Comparison of ENCODE assay signal across 23 cellular contexts in genomic region chr21:42124081-42124480, GRCh38. TPM values are rescaled to one million over a fixed set of nuclear protein-coding genes. Genes with fewer than 3 reads are reported as not detected.
A peak's percentile ranks its signal among the peaks of the same experiment; 100 is the strongest.
DNase-seq lines count a peak whose midpoint lies in the region; FAIRE-seq and TF ChIP-seq lines count a peak whose summit lies in the region.
"Had no signal": no experiment of that assay in that cellular context is flagged by ENCODE, and none has a peak within 500 bp of the region (broad histone marks: within the 10 kb centered on the region; RNA-seq: fewer than 3 reads in every experiment).

No MANE protein-coding gene starts in this region.

- TF ChIP-seq POLR2A in spleen (IDR thresholded peaks at IDR 0.05): no peak

- DNase-seq in kidney (peak; percentile 55), spleen (peak; percentile 66), small intestine (no peak), activated gamma-delta T cell treated with Interleukin-2 at 50 U/mL for 16 hours (no peak), iPS-NIHi7 (ENCODE audit: extremely low spot score) (no peak)
- DNase-seq: 8988T; C1 segment of cervical spinal cord; CD4-positive, CD25-positive, alpha-beta regulatory T cell; CD8-positive, alpha-beta memory T cell; COR-L47; DMS 273 treated with DMSO at 0.1 percent for 48 hours; DMS53; GM23248; HCEC 1CT; HFFc6 had no signal

- H3K9ac ChIP-seq in BLaER1 (no peak overlapping the region), kidney (ENCODE audit: low read length in 2 of 2) (no peak overlapping the region)
- H3K9ac ChIP-seq: GM23248 had no signal

- TF ChIP-seq CTCF in kidney (IDR thresholded peaks at IDR 0.05; ENCODE audit: borderline replicate concordance, extremely low read depth, insufficient read depth) (no peak), spleen (IDR thresholded peaks at IDR 0.05 in 8 of 11, conservative IDR thresholded peaks at IDR 0.05 in 3 of 11) (no peak)

- H3K4me3 ChIP-seq in BLaER1 (no peak overlapping the region), kidney (ENCODE audit: low read length in 2 of 2) (no peak overlapping the region), spleen (no peak overlapping the region), small intestine (ENCODE audit: low read depth in 1 of 2, low read length in 2 of 2) (no peak overlapping the region)
- H3K4me3 ChIP-seq: GM23248 had no signal

- H3K36me3 ChIP-seq in BLaER1 (no peaks in the 10 kb centered on the region), KOPT-K1 (ENCODE audit: insufficient read depth, low read length) (no peaks in the 10 kb centered on the region), kidney (ENCODE audit: control insufficient read depth in 1 of 2, insufficient read depth in 2 of 2, low read length in 2 of 2) (no peaks in the 10 kb centered on the region), spleen (no peaks in the 10 kb centered on the region), small intestine (ENCODE audit: control insufficient read depth in 2 of 2, insufficient read depth in 2 of 2, low read length in 2 of 2) (no peaks in the 10 kb centered on the region)

- H3K4me1 ChIP-seq in BLaER1 (peaks cover 90% of the 10 kb centered on the region), kidney (ENCODE audit: control insufficient read depth in 1 of 2, insufficient read depth in 1 of 2, low read depth in 1 of 2, low read length in 2 of 2) (peaks cover 0 to 2% of the 10 kb centered on the region in 2 donors), spleen (peaks cover 0 to 26% (median 5%) of the 10 kb centered on the region in 6 donors), small intestine (ENCODE audit: control insufficient read depth in 2 of 2, insufficient read depth in 1 of 2, low read depth in 1 of 2, low read length in 1 of 2) (no peaks in the 10 kb centered on the region)

- peak overlapping the region; percentile 94 for H3K4me2 ChIP-seq in BLaER1

- no peaks in the 10 kb centered on the region for H4K20me1 ChIP-seq in BLaER1

- intact Hi-C loops in kidney (cut with DNase I): no loop called here
- intact Hi-C loops in spleen (cut with DNase I; ENCODE audit: low total_unique reads): no loop called here

- 86 to 93% (median 89%) methylated on average over 12 to 13 of the region's 13 CpGs for WGBS in spleen, 5 donors
- WGBS in small intestine, 3 donors: 92 to 97% (median 92%) methylated on average over 12 to 13 of the region's 13 CpGs

- H3K27me3 ChIP-seq in BLaER1 (no peaks in the 10 kb centered on the region), spleen (replicated peaks in 1 of 7) (peaks cover 0 to 95% (median 25%) of the 10 kb centered on the region in 7 donors), small intestine (ENCODE audit: control insufficient read depth in 2 of 2, insufficient read depth in 2 of 2, low read length in 2 of 2) (peaks cover 0 to 2% of the 10 kb centered on the region in 2 donors)

- H3K9me3 ChIP-seq in BLaER1 (no peaks in the 10 kb centered on the region), KOPT-K1 (ENCODE audit: insufficient read depth, low read length, poor library complexity, severe bottlenecking) (no peaks in the 10 kb centered on the region), kidney (ENCODE audit: control insufficient read depth in 1 of 2, low read length in 2 of 2) (no peaks in the 10 kb centered on the region), spleen (no peaks in the 10 kb centered on the region), small intestine (ENCODE audit: control insufficient read depth, low read depth) (no peaks in the 10 kb centered on the region)

- H3K27ac ChIP-seq in BLaER1 (peak overlapping the region; percentile 78; the same call in 1 of the 2 replicates), KOPT-K1 (ENCODE audit: low read depth, low read length, poor library complexity, severe bottlenecking) (peak overlapping the region; percentile 97), kidney (ENCODE audit: low read depth in 2 of 2, low read length in 2 of 2) (no peak overlapping the region), spleen (no peak overlapping the region), small intestine (ENCODE audit: low read depth in 1 of 2, low read length in 1 of 2) (no peak overlapping the region)
- H3K27ac ChIP-seq: GM23248, HL-60 had no signal

- FAIRE-seq in kidney (lab: Jason Lieb, UNC) (no peak), small intestine (lab: Jason Lieb, UNC) (no peak)
- FAIRE-seq: G401.6, GM19239, H54 had no signal

RNA-seq across cellular contexts. Expression of gene UMODL1, which starts 53.0 kb away (rescaled TPM):
- not detected for total RNA-seq in kidney
- polyA plus RNA-seq in kidney (ENCODE audit: insufficient read depth, low read depth, low replicate concordance): 0.39 TPM
- total RNA-seq in spleen: under 1 TPM in 5 of 7 donors, not detected in 2; 0.09 to 0.85 (median 0.28) TPM
- under 1 TPM in 2 of 3 donors, not detected in 1; 0.02 to 0.03 TPM for polyA plus RNA-seq in spleen
- under 1 TPM in 2 of 3 donors, not detected in 1; 0.43 to 0.67 TPM for polyA plus RNA-seq in small intestine
- total RNA-seq: A673, GM23248, HFFc6, HT1080 had no signal
- polyA plus RNA-seq: CD8-positive, alpha-beta memory T cell; GM23248 had no signal

Comparison
In these comparisons a context has a peak if more than half of its experiments do, and no peak if none do; other contexts are left out.
1. H3K27ac ChIP-seq: peak in BLaER1 (single experiment) and KOPT-K1 (single experiment); none in kidney (0 of 2), spleen (0 of 8) and small intestine (0 of 2).
2. DNase-seq: peak in kidney (single experiment) and spleen (single experiment); none in small intestine (single experiment), activated gamma-delta T cell treated with Interleukin-2 at 50 U/mL for 16 hours (single experiment) and iPS-NIHi7 (single experiment).